9 cellular contexts compared by ENCODE assay signal in the genomic region with DNA sequence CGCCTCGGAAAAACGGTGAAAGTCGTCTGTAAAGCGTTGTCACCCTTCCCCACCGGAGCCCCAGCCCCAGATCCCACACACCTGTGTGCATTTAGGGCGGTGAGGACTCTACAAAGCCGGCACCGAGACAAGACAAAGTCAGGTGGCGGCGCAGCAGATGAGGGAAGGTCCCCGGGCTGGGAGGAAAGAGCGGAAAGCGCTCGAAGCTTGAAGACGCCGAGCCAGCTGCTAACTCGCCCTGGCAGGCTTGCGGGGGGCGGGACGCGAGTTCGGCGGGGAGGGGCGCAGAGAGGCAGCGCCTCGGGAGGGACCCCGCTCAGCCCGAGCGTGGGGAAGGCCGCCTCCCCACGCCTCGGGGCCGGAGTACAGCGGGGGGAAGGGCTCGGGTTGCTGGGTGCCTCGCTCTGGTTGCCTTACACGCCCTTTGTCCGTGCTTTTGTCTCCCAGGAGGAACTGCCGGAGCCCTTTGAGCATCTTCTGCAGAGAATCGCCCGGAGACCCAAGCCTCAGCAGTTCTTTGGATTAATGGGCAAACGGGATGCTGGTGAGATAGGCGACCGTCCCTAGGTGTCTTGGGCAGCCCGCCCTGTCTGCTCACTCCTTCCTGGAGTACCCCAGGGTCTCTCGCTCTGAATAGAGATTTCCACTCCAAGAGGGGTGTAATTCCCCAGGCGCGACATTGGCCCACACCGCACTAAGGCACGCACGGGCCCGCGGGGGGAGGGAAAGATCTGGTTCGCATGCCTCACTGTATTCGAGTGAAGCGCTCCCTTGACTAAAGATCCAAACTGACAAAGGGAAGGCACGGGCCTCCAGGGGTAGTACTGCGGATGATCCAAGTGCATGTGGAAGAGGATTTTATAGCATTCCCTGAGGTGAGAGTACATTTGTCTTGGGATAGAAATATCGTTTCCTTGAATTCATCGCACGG. TPM values are rescaled to one million over a fixed set of nuclear protein-coding genes. Genes with fewer than 3 reads are reported as not detected.
DNase-seq lines count a peak whose midpoint lies in the region; ATAC-seq and TF ChIP-seq lines count a peak whose summit lies in the region.
"Had no signal": no experiment of that assay in that cellular context is flagged by ENCODE, and none has a peak within 500 bp of the region (broad histone marks: within the 10 kb centered on the region; RNA-seq: fewer than 3 reads in every experiment).

No MANE protein-coding gene starts in this region.

- H3K27ac Mint-ChIP-seq in activated CD8-positive, alpha-beta T cell treated with anti-CD3 and anti-CD28 coated beads for 36 hours: no peak overlapping the region
- H3K27ac Mint-ChIP-seq in activated CD8-positive, alpha-beta T cell treated with anti-CD3 and anti-CD28 coated beads, Interleukin-2, amount 10 ng/mL, durations not matched to agents 7 days and 5 days: no peak overlapping the region
- H3K27ac Mint-ChIP-seq in activated naive CD8-positive, alpha-beta T cell treated with anti-CD3 and anti-CD28 coated beads, Interleukin-2, amount 50 U/mL, for 24 hours: no peak overlapping the region
- H3K27ac Mint-ChIP-seq in stimulated activated naive CD8-positive, alpha-beta T cell treated with anti-CD3 and anti-CD28 coated beads, Interleukin-15, amount 100 ng/mL, for 72 hours: no peak overlapping the region
- H3K27ac Mint-ChIP-seq: memory B cell had no signal

- TF ChIP-seq CTCF in activated CD8-positive, alpha-beta T cell treated with anti-CD3 and anti-CD28 coated beads for 36 hours (IDR thresholded peaks at IDR 0.05): no peak

- CTCF ChIA-PET in activated CD8-positive, alpha-beta T cell treated with anti-CD3 and anti-CD28 coated beads for 36 hours (lab: Charles Lee): no interaction called here
- CTCF ChIA-PET in activated CD8-positive, alpha-beta T cell treated with anti-CD3 and anti-CD28 coated beads, Interleukin-2, amount 10 ng/mL, durations not matched to agents 7 days and 5 days (lab: Charles Lee): no interaction called here

- peaks cover 4% of the 10 kb centered on the region for H3K36me3 Mint-ChIP-seq in activated CD8-positive, alpha-beta T cell treated with anti-CD3 and anti-CD28 coated beads for 36 hours (ENCODE audit: low read depth)
- peaks cover 7% of the 10 kb centered on the region for H3K36me3 Mint-ChIP-seq in activated CD8-positive, alpha-beta T cell treated with anti-CD3 and anti-CD28 coated beads, Interleukin-2, amount 10 ng/mL, durations not matched to agents 7 days and 5 days (ENCODE audit: low read depth)
- H3K36me3 Mint-ChIP-seq in activated naive CD8-positive, alpha-beta T cell treated with anti-CD3 and anti-CD28 coated beads, Interleukin-2, amount 50 U/mL, for 24 hours (ENCODE audit: low read depth): peaks cover 4% of the 10 kb centered on the region
- H3K36me3 Mint-ChIP-seq: memory B cell had no signal

- H3K27me3 Mint-ChIP-seq in activated CD8-positive, alpha-beta T cell treated with anti-CD3 and anti-CD28 coated beads for 36 hours: peaks cover 53% of the 10 kb centered on the region
- H3K27me3 Mint-ChIP-seq in activated CD8-positive, alpha-beta T cell treated with anti-CD3 and anti-CD28 coated beads, Interleukin-2, amount 10 ng/mL, durations not matched to agents 7 days and 5 days (ENCODE audit: low read depth): peaks cover 55% of the 10 kb centered on the region
- H3K27me3 Mint-ChIP-seq in activated naive CD8-positive, alpha-beta T cell treated with anti-CD3 and anti-CD28 coated beads, Interleukin-2, amount 50 U/mL, for 24 hours: peaks cover 57% of the 10 kb centered on the region
- peaks cover 67% of the 10 kb centered on the region for H3K27me3 Mint-ChIP-seq in stimulated activated naive CD8-positive, alpha-beta T cell treated with anti-CD3 and anti-CD28 coated beads, Interleukin-15, amount 100 ng/mL, for 72 hours

- POLR2A ChIA-PET in activated CD8-positive, alpha-beta T cell treated with anti-CD3 and anti-CD28 coated beads for 36 hours (lab: Charles Lee): no interaction called here
- POLR2A ChIA-PET in activated CD8-positive, alpha-beta T cell treated with anti-CD3 and anti-CD28 coated beads, Interleukin-2, amount 10 ng/mL, durations not matched to agents 7 days and 5 days (lab: Charles Lee): no interaction called here

- peaks cover 15% of the 10 kb centered on the region for H3K4me1 Mint-ChIP-seq in activated CD8-positive, alpha-beta T cell treated with anti-CD3 and anti-CD28 coated beads for 36 hours (ENCODE audit: low read depth)
- peaks cover 14% of the 10 kb centered on the region for H3K4me1 Mint-ChIP-seq in activated CD8-positive, alpha-beta T cell treated with anti-CD3 and anti-CD28 coated beads, Interleukin-2, amount 10 ng/mL, durations not matched to agents 7 days and 5 days (ENCODE audit: low read depth)
- peaks cover 20% of the 10 kb centered on the region for H3K4me1 Mint-ChIP-seq in activated naive CD8-positive, alpha-beta T cell treated with anti-CD3 and anti-CD28 coated beads, Interleukin-2, amount 50 U/mL, for 24 hours
- peaks cover 29% of the 10 kb centered on the region for H3K4me1 Mint-ChIP-seq in stimulated activated naive CD8-positive, alpha-beta T cell treated with anti-CD3 and anti-CD28 coated beads, Interleukin-15, amount 100 ng/mL, for 72 hours
- H3K4me1 Mint-ChIP-seq: memory B cell had no signal

- intact Hi-C loops in activated CD8-positive, alpha-beta T cell treated with anti-CD3 and anti-CD28 coated beads for 36 hours (cut with micrococcal nuclease): no loop called here

- ATAC-seq in activated CD8-positive, alpha-beta T cell treated with anti-CD3 and anti-CD28 coated beads for 36 hours: no peak
- ATAC-seq in activated CD8-positive, alpha-beta T cell treated with anti-CD3 and anti-CD28 coated beads, Interleukin-2, amount 10 ng/mL, durations not matched to agents 7 days and 5 days: no peak
- ATAC-seq in activated naive CD8-positive, alpha-beta T cell treated with anti-CD3 and anti-CD28 coated beads, Interleukin-2, amount 50 U/mL, for 24 hours: peak; percentile 24
- ATAC-seq in stimulated activated naive CD8-positive, alpha-beta T cell treated with anti-CD3 and anti-CD28 coated beads, Interleukin-15, amount 100 ng/mL, for 72 hours: peak; percentile 39
- no peak for ATAC-seq in HG02588 (IDR thresholded peaks at IDR 0.05; ENCODE audit: unreplicated experiment)

- H3K4me3 Mint-ChIP-seq in activated CD8-positive, alpha-beta T cell treated with anti-CD3 and anti-CD28 coated beads for 36 hours: no peak overlapping the region
- no peak overlapping the region for H3K4me3 Mint-ChIP-seq in activated CD8-positive, alpha-beta T cell treated with anti-CD3 and anti-CD28 coated beads, Interleukin-2, amount 10 ng/mL, durations not matched to agents 7 days and 5 days
- no peak overlapping the region for H3K4me3 Mint-ChIP-seq in activated naive CD8-positive, alpha-beta T cell treated with anti-CD3 and anti-CD28 coated beads, Interleukin-2, amount 50 U/mL, for 24 hours
- H3K4me3 Mint-ChIP-seq in stimulated activated naive CD8-positive, alpha-beta T cell treated with anti-CD3 and anti-CD28 coated beads, Interleukin-15, amount 100 ng/mL, for 72 hours: peak overlapping the region; percentile 61 to 67
- H3K4me3 Mint-ChIP-seq: memory B cell had no signal

- peaks cover 7% of the 10 kb centered on the region for H3K9me3 Mint-ChIP-seq in activated CD8-positive, alpha-beta T cell treated with anti-CD3 and anti-CD28 coated beads for 36 hours
- H3K9me3 Mint-ChIP-seq in activated CD8-positive, alpha-beta T cell treated with anti-CD3 and anti-CD28 coated beads, Interleukin-2, amount 10 ng/mL, durations not matched to agents 7 days and 5 days (ENCODE audit: insufficient read depth): peaks cover 3% of the 10 kb centered on the region
- no peaks in the 10 kb centered on the region for H3K9me3 Mint-ChIP-seq in activated naive CD8-positive, alpha-beta T cell treated with anti-CD3 and anti-CD28 coated beads, Interleukin-2, amount 50 U/mL, for 24 hours
- no peaks in the 10 kb centered on the region for H3K9me3 Mint-ChIP-seq in stimulated activated naive CD8-positive, alpha-beta T cell treated with anti-CD3 and anti-CD28 coated beads, Interleukin-15, amount 100 ng/mL, for 72 hours

- peak; percentile 6 for DNase-seq in activated CD8-positive, alpha-beta T cell treated with anti-CD3 and anti-CD28 coated beads for 36 hours
- no peak for DNase-seq in activated CD8-positive, alpha-beta T cell treated with anti-CD3 and anti-CD28 coated beads, Interleukin-2, amount 10 ng/mL, durations not matched to agents 7 days and 5 days
- DNase-seq in activated naive CD8-positive, alpha-beta T cell treated with anti-CD3 and anti-CD28 coated beads, Interleukin-2, amount 50 U/mL, for 24 hours: no peak
- DNase-seq in left kidney (ENCODE audit: low read depth, low spot score) (peak; percentile 71), glomerular visceral epithelial cell (ENCODE audit: extremely low spot score) (no peak), NCI-H1105 treated with DMSO at 0.1 percent for 48 hours (lab: John Stamatoyannopoulos, UW) (no peak)
- DNase-seq in stimulated activated naive CD8-positive, alpha-beta T cell treated with anti-CD3 and anti-CD28 coated beads, Interleukin-15, amount 100 ng/mL, for 72 hours: peak in 1 of 2 donors; percentile 9

RNA-seq across cellular contexts. Expression of gene TAC1, which starts 1.7 kb away (rescaled TPM):
- total RNA-seq in activated CD8-positive, alpha-beta T cell treated with anti-CD3 and anti-CD28 coated beads for 36 hours: not detected
- not detected for total RNA-seq in activated CD8-positive, alpha-beta T cell treated with anti-CD3 and anti-CD28 coated beads, Interleukin-2, amount 10 ng/mL, durations not matched to agents 7 days and 5 days

Comparison
In these comparisons a context has a peak if more than half of its experiments do, and no peak if none do; other contexts are left out.
1. DNase-seq: peak in activated CD8-positive, alpha-beta T cell treated with anti-CD3 and anti-CD28 coated beads for 36 hours (single experiment) and left kidney (single experiment); none in activated CD8-positive, alpha-beta T cell treated with anti-CD3 and anti-CD28 coated beads, Interleukin-2, amount 10 ng/mL, durations not matched to agents 7 days and 5 days (single experiment), activated naive CD8-positive, alpha-beta T cell treated with anti-CD3 and anti-CD28 coated beads, Interleukin-2, amount 50 U/mL, for 24 hours (single experiment), glomerular visceral epithelial cell (single experiment) and NCI-H1105 treated with DMSO at 0.1 percent for 48 hours (single experiment).
2. ATAC-seq: peak in activated naive CD8-positive, alpha-beta T cell treated with anti-CD3 and anti-CD28 coated beads, Interleukin-2, amount 50 U/mL, for 24 hours (single experiment) and stimulated activated naive CD8-positive, alpha-beta T cell treated with anti-CD3 and anti-CD28 coated beads, Interleukin-15, amount 100 ng/mL, for 72 hours (single experiment); none in activated CD8-positive, alpha-beta T cell treated with anti-CD3 and anti-CD28 coated beads for 36 hours (single experiment), activated CD8-positive, alpha-beta T cell treated with anti-CD3 and anti-CD28 coated beads, Interleukin-2, amount 10 ng/mL, durations not matched to agents 7 days and 5 days (single experiment) and HG02588 (single experiment).
3. H3K4me3 Mint-ChIP-seq: peak in stimulated activated naive CD8-positive, alpha-beta T cell treated with anti-CD3 and anti-CD28 coated beads, Interleukin-15, amount 100 ng/mL, for 72 hours (2 of 2); none in activated CD8-positive, alpha-beta T cell treated with anti-CD3 and anti-CD28 coated beads for 36 hours (single experiment), activated CD8-positive, alpha-beta T cell treated with anti-CD3 and anti-CD28 coated beads, Interleukin-2, amount 10 ng/mL, durations not matched to agents 7 days and 5 days (single experiment) and activated naive CD8-positive, alpha-beta T cell treated with anti-CD3 and anti-CD28 coated beads, Interleukin-2, amount 50 U/mL, for 24 hours (single experiment).